Comparison of ENCODE assay signal across 1 cellular context in the genomic region with DNA sequence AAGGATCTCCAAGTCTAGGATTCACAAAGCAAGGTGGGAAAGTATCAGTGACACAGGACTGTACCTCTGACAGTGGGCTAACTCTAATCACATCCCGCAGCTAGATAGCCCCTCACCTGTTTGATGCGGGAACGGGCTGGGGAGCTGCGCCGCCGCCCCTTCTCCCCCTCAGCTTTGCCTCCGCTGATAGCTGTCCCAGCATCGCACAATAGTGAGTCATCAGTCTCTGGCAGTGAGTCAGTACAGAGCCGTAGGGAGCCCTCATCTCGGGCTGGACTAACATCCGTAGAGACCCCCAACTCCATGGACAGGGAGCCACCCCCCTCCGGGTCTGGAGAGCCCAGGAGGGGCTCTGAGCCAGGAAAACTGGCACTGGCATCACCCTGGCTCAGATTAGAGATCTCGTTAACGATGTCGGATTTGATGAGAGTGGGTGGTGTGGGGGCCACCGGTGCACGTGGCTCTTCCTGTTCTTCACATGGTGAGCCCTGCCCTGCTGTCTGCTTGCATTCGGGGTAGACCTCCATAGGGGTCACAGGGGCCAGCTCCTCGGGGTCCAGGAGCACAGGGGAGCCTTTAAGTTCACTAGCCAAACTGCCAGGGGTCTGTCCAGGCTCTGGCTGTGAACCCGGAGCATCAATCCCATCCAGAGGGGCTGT.
A peak's percentile ranks its signal among the peaks of the same experiment; 100 is the strongest.
TF ChIP-seq lines count a peak whose summit lies in the region.

No MANE protein-coding gene starts in this region.

TF ChIP-seq in K562, 482 proteins besides CTCF, POLR2A, EP300 and RAD21 (continued from another document):
- TF ChIP-seq, protein P1, sequence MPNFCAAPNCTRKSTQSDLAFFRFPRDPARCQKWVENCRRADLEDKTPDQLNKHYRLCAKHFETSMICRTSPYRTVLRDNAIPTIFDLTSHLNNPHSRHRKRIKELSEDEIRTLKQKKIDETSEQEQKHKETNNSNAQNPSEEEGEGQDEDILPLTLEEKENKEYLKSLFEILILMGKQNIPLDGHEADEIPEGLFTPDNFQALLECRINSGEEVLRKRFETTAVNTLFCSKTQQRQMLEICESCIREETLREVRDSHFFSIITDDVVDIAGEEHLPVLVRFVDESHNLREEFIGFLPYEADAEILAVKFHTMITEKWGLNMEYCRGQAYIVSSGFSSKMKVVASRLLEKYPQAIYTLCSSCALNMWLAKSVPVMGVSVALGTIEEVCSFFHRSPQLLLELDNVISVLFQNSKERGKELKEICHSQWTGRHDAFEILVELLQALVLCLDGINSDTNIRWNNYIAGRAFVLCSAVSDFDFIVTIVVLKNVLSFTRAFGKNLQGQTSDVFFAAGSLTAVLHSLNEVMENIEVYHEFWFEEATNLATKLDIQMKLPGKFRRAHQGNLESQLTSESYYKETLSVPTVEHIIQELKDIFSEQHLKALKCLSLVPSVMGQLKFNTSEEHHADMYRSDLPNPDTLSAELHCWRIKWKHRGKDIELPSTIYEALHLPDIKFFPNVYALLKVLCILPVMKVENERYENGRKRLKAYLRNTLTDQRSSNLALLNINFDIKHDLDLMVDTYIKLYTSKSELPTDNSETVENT (CRISPR knock-in tag; IDR thresholded peaks at IDR 0.05) = no peak
- no peak for TF ChIP-seq ZNF583 (CRISPR knock-in tag; IDR thresholded peaks at IDR 0.05)
- TF ChIP-seq JUND (IDR thresholded peaks at IDR 0.05; ENCODE audit: borderline replicate concordance, low read depth, low read length) = peak; percentile 36; the same call in 1 of the 2 replicates
- no peak for TF ChIP-seq JUND (tag; IDR thresholded peaks at IDR 0.05; ENCODE audit: borderline replicate concordance, low read depth, low read length)
